ENCODE assay signal across 8 cellular contexts in genomic region chr16:68244903-68245853, GRCh38. TPM values are rescaled to one million over a fixed set of nuclear protein-coding genes. Genes with fewer than 3 reads are reported as not detected.
DNase-seq lines count a peak whose midpoint lies in the region; ATAC-seq lines count a peak whose summit lies in the region.

TSS of gene PLA2G15 (plus strand) at chr16:68245373. CDS start at chr16:68245427, 54 bp downstream.

- no peaks in the 10 kb centered on the region for H3K27me3 Mint-ChIP-seq in CD4-positive, CD25-positive, alpha-beta regulatory T cell

- no peaks in the 10 kb centered on the region for H3K9me3 ChIP-seq in CD4-positive, CD25-positive, alpha-beta regulatory T cell (ENCODE audit: control insufficient read depth in 2 of 2, low read length in 2 of 2)
- H3K9me3 ChIP-seq in endocrine pancreas (ENCODE audit: control insufficient read depth, low read length), result no peaks in the 10 kb centered on the region

- ATAC-seq in CD4-positive, CD25-positive, alpha-beta regulatory T cell (ENCODE audit: low read depth in 2 of 2), result peak; percentile 96 to 97
- ATAC-seq in GM19328 (IDR thresholded peaks at IDR 0.05; ENCODE audit: unreplicated experiment), result peak; percentile 90
- peak; percentile 78 for ATAC-seq in HG03460 (IDR thresholded peaks at IDR 0.05; ENCODE audit: unreplicated experiment)

- peak; percentile 94 to 97 (median 95) for DNase-seq in CD4-positive, CD25-positive, alpha-beta regulatory T cell
- DNase-seq in NK-92 (lab: John Stamatoyannopoulos, UW; ENCODE audit: unreplicated experiment) (peak; percentile 34), mesenteric fat pad (ENCODE audit: low spot score) (peak; percentile 99)
- peak; percentile 93 to 95 (median 94) for DNase-seq in activated CD8-positive, alpha-beta memory T cell treated with anti-CD3 and anti-CD28 coated beads for 48 hours (ENCODE audit: low read depth in 2 of 3, low spot score in 2 of 3)
- DNase-seq in stimulated activated CD8-positive, alpha-beta memory T cell treated with anti-CD3 and anti-CD28 coated beads, Interleukin-12 subunit alpha, Interleukin-12 subunit beta, amount 100 ng/mL, for 4 hours (ENCODE audit: low read depth), result peak; percentile 96

- H3K9me3 Mint-ChIP-seq in CD4-positive, CD25-positive, alpha-beta regulatory T cell, result no peaks in the 10 kb centered on the region

- H3K4me1 ChIP-seq in CD4-positive, CD25-positive, alpha-beta regulatory T cell (ENCODE audit: control insufficient read depth, insufficient read depth, low read length, poor library complexity, severe bottlenecking), result peaks cover 23% of the 10 kb centered on the region
- H3K4me1 ChIP-seq in endocrine pancreas (ENCODE audit: control insufficient read depth, insufficient read depth, low read length), result no peaks in the 10 kb centered on the region

- H3K9ac ChIP-seq in endocrine pancreas (ENCODE audit: control insufficient read depth, insufficient read depth, low read length), result peak within 1 kb of the TSS; percentile 70

- H3K4me3 Mint-ChIP-seq in CD4-positive, CD25-positive, alpha-beta regulatory T cell, result peak within 1 kb of the TSS; percentile 94 to 98 (median 97)

- peak within 1 kb of the TSS; percentile 45 for H3K27ac ChIP-seq in CD4-positive, CD25-positive, alpha-beta regulatory T cell (ENCODE audit: insufficient read depth, low read length, poor library complexity, severe bottlenecking)

- peak within 1 kb of the TSS; percentile 49 to 95 (median 91) for H3K27ac Mint-ChIP-seq in CD4-positive, CD25-positive, alpha-beta regulatory T cell

- peaks cover 0 to 37% (median 23%) of the 10 kb centered on the region in 4 donors for H3K4me1 Mint-ChIP-seq in CD4-positive, CD25-positive, alpha-beta regulatory T cell

- peaks cover 2% of the 10 kb centered on the region for H3K36me3 Mint-ChIP-seq in CD4-positive, CD25-positive, alpha-beta regulatory T cell

- peak within 1 kb of the TSS; percentile 81 for H3K4me3 ChIP-seq in CD4-positive, CD25-positive, alpha-beta regulatory T cell (ENCODE audit: low read depth, low read length)
- H3K4me3 ChIP-seq in endocrine pancreas (ENCODE audit: control insufficient read depth, insufficient read depth, low read length), result no peak within 1 kb of the TSS

- H3K36me3 ChIP-seq in CD4-positive, CD25-positive, alpha-beta regulatory T cell (ENCODE audit: control insufficient read depth, insufficient read depth, low read length), result peaks cover 6% of the 10 kb centered on the region
- H3K36me3 ChIP-seq in endocrine pancreas (ENCODE audit: control insufficient read depth, insufficient read depth, low read length), result no peaks in the 10 kb centered on the region

- H3K27me3 ChIP-seq in CD4-positive, CD25-positive, alpha-beta regulatory T cell (ENCODE audit: control insufficient read depth, insufficient read depth, low read length), result no peaks in the 10 kb centered on the region
- H3K27me3 ChIP-seq in endocrine pancreas (ENCODE audit: control insufficient read depth, insufficient read depth, low read length), result no peaks in the 10 kb centered on the region

RNA-seq across cellular contexts. Expression of gene PLA2G15, which starts in this region (rescaled TPM):
- total RNA-seq in CD4-positive, CD25-positive, alpha-beta regulatory T cell, result 9.4 TPM
- polyA plus RNA-seq in CD4-positive, CD25-positive, alpha-beta regulatory T cell, result 10 to 100 TPM in 1 of 4 donors, 1 to 10 TPM in 3; 7.5 to 10.3 (median 8.8) TPM
- total RNA-seq in mesenteric fat pad, result 40.2 TPM

Comparison
In these comparisons a context has a peak if more than half of its experiments do, and no peak if none do; other contexts are left out.
1. DNase-seq: peak in every context shown above with its lines; median percentile 99 in mesenteric fat pad; 96 in stimulated activated CD8-positive, alpha-beta memory T cell treated with anti-CD3 and anti-CD28 coated beads, Interleukin-12 subunit alpha, Interleukin-12 subunit beta, amount 100 ng/mL, for 4 hours; 95 in CD4-positive, CD25-positive, alpha-beta regulatory T cell; 94 in activated CD8-positive, alpha-beta memory T cell treated with anti-CD3 and anti-CD28 coated beads for 48 hours; 34 in NK-92.